In genomic region chr18:57210711-57211411, GRCh38 we compare ENCODE assay signal across 1 cellular context.
TF ChIP-seq lines count a peak whose summit lies in the region.

No MANE protein-coding gene starts in this region.

TF ChIP-seq in GM12878, 131 proteins besides CTCF, POLR2A, EP300 and RAD21:
- TF ChIP-seq SPI1 (IDR thresholded peaks at IDR 0.05; ENCODE audit: borderline replicate concordance, insufficient read depth, low read depth, low read length) (no peak), NFIC (IDR thresholded peaks at IDR 0.05; ENCODE audit: low read depth, low read length) (no peak)
TF ChIP-seq in GM12878: peak in this region for 0.
